In the genomic region with DNA sequence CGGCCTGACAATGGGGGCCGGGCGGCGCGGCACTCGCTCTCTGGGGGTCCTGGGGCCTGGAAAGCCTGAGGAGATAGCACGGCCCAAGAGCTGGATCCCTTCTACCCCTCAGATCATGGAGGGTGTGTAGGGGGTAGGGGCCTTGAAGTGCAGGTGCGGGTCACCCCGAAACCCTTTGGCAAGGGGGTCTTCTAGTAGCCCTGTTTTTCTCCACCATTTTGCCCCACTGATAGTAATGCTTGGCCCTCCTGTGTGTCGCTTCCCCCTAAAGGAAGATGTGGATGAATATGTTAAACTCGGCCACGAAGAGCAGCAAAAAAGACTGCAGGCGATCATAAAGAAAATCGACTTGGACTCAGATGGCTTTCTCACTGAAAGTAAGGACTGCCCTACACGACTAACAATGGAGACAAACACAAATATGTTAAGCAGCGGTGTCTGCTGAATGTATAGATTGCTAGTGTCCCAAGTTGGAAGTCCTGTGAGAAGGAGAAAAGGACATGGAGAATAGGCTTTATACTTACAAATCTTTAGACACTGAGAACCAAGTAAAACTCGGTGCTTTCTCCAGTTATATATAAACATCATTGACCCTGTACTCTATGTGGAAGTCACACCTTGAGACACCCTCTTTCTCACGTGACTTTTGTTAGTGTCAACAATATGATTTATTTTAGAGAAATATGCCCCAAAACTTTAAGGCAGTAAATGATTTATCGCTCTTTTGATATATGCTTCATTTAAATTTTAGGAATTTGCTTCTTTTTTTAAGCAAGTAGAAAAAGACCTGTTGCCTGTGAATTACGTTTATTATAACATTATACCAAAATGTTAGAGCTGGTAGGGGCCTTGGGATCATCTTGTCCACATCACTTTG, we compare ENCODE assay signal across 7 cellular contexts. TPM values are rescaled to one million over a fixed set of nuclear protein-coding genes. Genes with fewer than 3 reads are reported as not detected.
DNase-seq lines count a peak whose midpoint lies in the region; ATAC-seq and TF ChIP-seq lines count a peak whose summit lies in the region.

No MANE protein-coding gene starts in this region.

- H2AK5ac ChIP-seq in IMR-90 (ENCODE audit: low read depth, low read length): no peak overlapping the region

- H2AFZ ChIP-seq in IMR-90 (replicated peaks; ENCODE audit: low read length, poor library complexity): peak overlapping the region; percentile 99

- DNase-seq in GM12864 (ENCODE audit: low read depth): no peak
- DNase-seq in IMR-90: peak; percentile 6
- peak in 1 of 7 donors; percentile 20 for DNase-seq in adrenal gland
- no peak for DNase-seq in kidney epithelial cell (ENCODE audit: low read depth)
- no peak for DNase-seq in suprapubic skin (ENCODE audit: low spot score in 2 of 2)
- DNase-seq in cerebellar nuclear complex (lab: John Stamatoyannopoulos, UW): no peak

- no peak for TF ChIP-seq EP300 in suprapubic skin (IDR thresholded peaks at IDR 0.05)

- H3K23ac ChIP-seq in IMR-90 (ENCODE audit: low read depth, low read length): peak overlapping the region; percentile 63

- no peak overlapping the region for H4K5ac ChIP-seq in IMR-90 (ENCODE audit: low read depth, low read length)

- peak overlapping the region; percentile 23 to 64; a peak in 3 of 4 replicates for H4K8ac ChIP-seq in IMR-90 (ENCODE audit: low read depth in 2 of 2, low read length in 2 of 2)

- H3K36me3 ChIP-seq in IMR-90 (ENCODE audit: control insufficient read depth, insufficient read depth, low read length) (peaks cover 7% of the 10 kb centered on the region), adrenal gland (replicated peaks in 1 of 2) (peaks cover 0 to 23% of the 10 kb centered on the region in 2 donors), kidney epithelial cell (ENCODE audit: control insufficient read depth, insufficient read depth, low read length) (peaks cover 1% of the 10 kb centered on the region), suprapubic skin (peaks cover 30% of the 10 kb centered on the region)

- peaks cover 11 to 18% of the 10 kb centered on the region in 2 experiments for H3K79me1 ChIP-seq in IMR-90 (ENCODE audit: low read depth in 1 of 2, low read length in 2 of 2)

- H3K27me3 ChIP-seq in IMR-90 (ENCODE audit: control insufficient read depth, insufficient read depth, low read length) (no peaks in the 10 kb centered on the region), adrenal gland (no peaks in the 10 kb centered on the region), kidney epithelial cell (ENCODE audit: control insufficient read depth, insufficient read depth, low read length) (no peaks in the 10 kb centered on the region), suprapubic skin (no peaks in the 10 kb centered on the region)

- H2BK20ac ChIP-seq in IMR-90 (ENCODE audit: low read depth, low read length): no peak overlapping the region

- CTCF ChIA-PET in IMR-90 (lab: Yijun Ruan, JAX): interaction anchor here (1.3 kb wide), 1 partner anchor 9 kb away, joined by 5 read pairs; no protein-coding TSS in a partner anchor

- H3K9me3 ChIP-seq in IMR-90 (ENCODE audit: control insufficient read depth, insufficient read depth, low read length) (no peaks in the 10 kb centered on the region), adrenal gland (replicated peaks in 1 of 3) (no peaks in the 10 kb centered on the region), suprapubic skin (no peaks in the 10 kb centered on the region)

- H3K4me1 ChIP-seq in IMR-90 (ENCODE audit: control insufficient read depth, insufficient read depth, low read length): 0 out of 2 replicates have a peak, but pooled peaks cover 3% of the 10 kb centered on the region
- peaks cover 0 to 16% of the 10 kb centered on the region in 2 donors for H3K4me1 ChIP-seq in adrenal gland (replicated peaks in 1 of 2)
- H3K4me1 ChIP-seq in suprapubic skin: peaks cover 18% of the 10 kb centered on the region

- no peaks in the 10 kb centered on the region for H4K20me1 ChIP-seq in IMR-90 (ENCODE audit: insufficient read depth, low read length)

- TF ChIP-seq CTCF in GM12864 (IDR thresholded peaks at IDR 0.05; ENCODE audit: low read depth, low read length, missing control alignments) (no peak), IMR-90 (conservative IDR thresholded peaks at IDR 0.05; ENCODE audit: low read depth, low read length) (no peak), adrenal gland (IDR thresholded peaks at IDR 0.05) (no peak), kidney epithelial cell (IDR thresholded peaks at IDR 0.05; ENCODE audit: insufficient read depth, low read length, poor library complexity, severe bottlenecking) (no peak), suprapubic skin (IDR thresholded peaks at IDR 0.05) (no peak)

- H3K9me1 ChIP-seq in IMR-90 (ENCODE audit: insufficient read depth, low read length): no peaks in the 10 kb centered on the region

- H3K18ac ChIP-seq in IMR-90 (ENCODE audit: low read depth, low read length): no peak overlapping the region

- H3K56ac ChIP-seq in IMR-90 (ENCODE audit: extremely low read depth, insufficient read depth, low read length): peak overlapping the region; percentile 8; the same call in 1 of the 2 replicates

- peak overlapping the region; percentile 91 for H3K4me2 ChIP-seq in IMR-90 (ENCODE audit: low read depth, low read length)

- no peak overlapping the region for H2BK5ac ChIP-seq in IMR-90 (ENCODE audit: low read depth, low read length, poor library complexity, severe bottlenecking)

- BruUV-seq in IMR-90 (replicated peaks; lab: Mats Ljungman, UMichigan): TSS peak; percentile 48

- no CpG with 5 or more reads among the region's 20 CpGs for WGBS in IMR-90 (ENCODE audit: extremely low coverage in 2 of 2, insufficient read length in 1 of 2), 2 experiments
- 18 to 23% (median 20%) methylated on average over 15 to 20 of the region's 20 CpGs for WGBS in adrenal gland, 4 donors
- 14% methylated on average over 19 of the region's 20 CpGs for WGBS in suprapubic skin

- dilution Hi-C loops in IMR-90 (cut with HindIII; ENCODE audit: low sequenced_read_pairs, unreplicated experiment): no loop called here

- H3K4me3 ChIP-seq in GM12864 (ENCODE audit: low read depth, low read length): peak overlapping the region; percentile 86
- H3K4me3 ChIP-seq in IMR-90 (ENCODE audit: insufficient read depth, low read depth, low read length): peak overlapping the region; percentile 69
- peak overlapping the region; percentile 12 to 90 (median 77) for H3K4me3 ChIP-seq in adrenal gland
- peak overlapping the region; percentile 72 for H3K4me3 ChIP-seq in kidney epithelial cell (ENCODE audit: low read depth, low read length)
- peak overlapping the region; percentile 90 for H3K4me3 ChIP-seq in suprapubic skin

- no peak for TF ChIP-seq POLR2A in IMR-90 (IDR thresholded peaks at IDR 0.05; ENCODE audit: low read depth, low read length)
- no peak for TF ChIP-seq POLR2A in adrenal gland (IDR thresholded peaks at IDR 0.05)
- no peak for TF ChIP-seq POLR2A in suprapubic skin (IDR thresholded peaks at IDR 0.05)

- H3K14ac ChIP-seq in IMR-90 (replicated peaks; ENCODE audit: low read depth, low read length): peak overlapping the region; percentile 48

- ATAC-seq in IMR-90 (ENCODE audit: low read depth) (no peak), HG03108 (IDR thresholded peaks at IDR 0.05; ENCODE audit: unreplicated experiment) (no peak)

- H2BK15ac ChIP-seq in IMR-90 (ENCODE audit: low read depth, low read length): no peak overlapping the region

- 0 out of 2 replicates have a peak overlapping the region, but pooled peaks have one; percentile 1 for H2BK120ac ChIP-seq in IMR-90 (ENCODE audit: low read depth, low read length)

- in situ Hi-C loops in IMR-90 (cut with MboI; ENCODE audit: low sequenced_read_pairs): no loop called here

- intact Hi-C loops in IMR-90 (cut with micrococcal nuclease): no loop called here
- intact Hi-C loops in adrenal gland (cut with DNase I): no loop called here

- H2AK9ac ChIP-seq in IMR-90 (replicated peaks; ENCODE audit: low read depth, low read length, poor library complexity): peak overlapping the region; percentile 92

- peak overlapping the region; percentile 30 for H3K27ac ChIP-seq in IMR-90 (ENCODE audit: insufficient read depth, low read length)
- H3K27ac ChIP-seq in adrenal gland: peak overlapping the region in 4 of 5 donors; percentile 47 to 82 (median 56)
- H3K27ac ChIP-seq in suprapubic skin: peak overlapping the region; percentile 80

- POLR2A ChIA-PET in IMR-90 (lab: Charles Lee; ENCODE audit: unreplicated experiment): no interaction called here

- no peak for TF ChIP-seq RAD21 in IMR-90 (IDR thresholded peaks at IDR 0.05; ENCODE audit: low read length)

- H3K4ac ChIP-seq in IMR-90 (ENCODE audit: low read depth, low read length): peak overlapping the region; percentile 9

- no peak overlapping the region for H4K91ac ChIP-seq in IMR-90 (ENCODE audit: insufficient read depth, low read depth, low read length)

- H3K9ac ChIP-seq in IMR-90 (ENCODE audit: low read depth, low read length): peak overlapping the region; percentile 96

TF ChIP-seq in IMR-90, 13 proteins besides CTCF, POLR2A, EP300 and RAD21:
- TF ChIP-seq, protein P1, sequence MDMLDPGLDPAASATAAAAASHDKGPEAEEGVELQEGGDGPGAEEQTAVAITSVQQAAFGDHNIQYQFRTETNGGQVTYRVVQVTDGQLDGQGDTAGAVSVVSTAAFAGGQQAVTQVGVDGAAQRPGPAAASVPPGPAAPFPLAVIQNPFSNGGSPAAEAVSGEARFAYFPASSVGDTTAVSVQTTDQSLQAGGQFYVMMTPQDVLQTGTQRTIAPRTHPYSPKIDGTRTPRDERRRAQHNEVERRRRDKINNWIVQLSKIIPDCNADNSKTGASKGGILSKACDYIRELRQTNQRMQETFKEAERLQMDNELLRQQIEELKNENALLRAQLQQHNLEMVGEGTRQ (IDR thresholded peaks at IDR 0.05; ENCODE audit: low read depth, low read length): peak; percentile 3; the same call in 1 of the 2 replicates
- no peak for TF ChIP-seq CEBPB (IDR thresholded peaks at IDR 0.05; ENCODE audit: low read depth, low read length)
TF ChIP-seq in IMR-90: peak in this region for 1.

RNA-seq across cellular contexts. Expression of gene RCN2, which starts 0.8 kb away (rescaled TPM):
- total RNA-seq in IMR-90 (2012; rRNA removed) (12.0 and 26.1 TPM in 2 replicates), adrenal gland (10 to 100 TPM; 15.5 to 40.2 (median 30.5) TPM), kidney epithelial cell (104 and 119 TPM in 2 replicates), suprapubic skin (10 to 100 TPM; 18.3 to 33.1 (median 23.6) TPM)
- polyA plus RNA-seq in IMR-90 (2012; rRNA removed) (55.7 and 56.5 TPM in 2 replicates), adrenal gland (10 to 100 TPM in 2 of 3 donors, 1 to 10 TPM in 1; 9.7 to 58.6 (median 12.9) TPM)
- 12.3 and 23.1 TPM in 2 replicates for polyA plus RNA-seq in IMR-90 (2012; cell fraction: cytosol; rRNA removed)
- 6.3 and 15.7 TPM in 2 replicates for polyA plus RNA-seq in IMR-90 (2012; cell fraction: nucleus; rRNA removed; ENCODE audit: low replicate concordance)

RNA-seq across cellular contexts. Expression of gene SCAPER, which starts 27.2 kb away (rescaled TPM):
- total RNA-seq in IMR-90 (2012; rRNA removed): 9.7 and 13.6 TPM in 2 replicates
- polyA plus RNA-seq in IMR-90 (2012; rRNA removed): 1.9 and 2.9 TPM in 2 replicates
- 0.86 and 0.89 TPM in 2 replicates for polyA plus RNA-seq in IMR-90 (2012; cell fraction: cytosol; rRNA removed)
- polyA plus RNA-seq in IMR-90 (2012; cell fraction: nucleus; rRNA removed; ENCODE audit: low replicate concordance): 1.2 and 3.9 TPM in 2 replicates
- 10 to 100 TPM; 15.7 to 95.3 (median 25.6) TPM for total RNA-seq in adrenal gland
- 10 to 100 TPM in 1 of 3 donors, 1 to 10 TPM in 2; 3.9 to 15.9 (median 5.1) TPM for polyA plus RNA-seq in adrenal gland
- 6.4 and 20.8 TPM in 2 replicates for total RNA-seq in kidney epithelial cell
- 10 to 100 TPM; 26.3 to 61.4 (median 37.3) TPM for total RNA-seq in suprapubic skin

Comparison
In these comparisons a context has a peak if more than half of its experiments do, and no peak if none do; other contexts are left out.
1. H3K27ac ChIP-seq: peak in every context shown above with its lines; median percentile 80 in suprapubic skin; 56 in adrenal gland; 30 in IMR-90.